21 cellular contexts compared by ENCODE assay signal in genomic region chr11:17477361-17477760, GRCh38. TPM values are rescaled to one million over a fixed set of nuclear protein-coding genes. Genes with fewer than 3 reads are reported as not detected.
"Had no signal": no experiment of that assay in that cellular context is flagged by ENCODE, and none has a peak within 500 bp of the region (broad histone marks: within the 10 kb centered on the region; RNA-seq: fewer than 3 reads in every experiment).

No MANE protein-coding gene starts in this region.

- H3K36me3 ChIP-seq: left lung, neutrophil, spleen, thoracic aorta had no signal

- H3K9me3 ChIP-seq: left lung, neutrophil, SK-N-SH, spleen, thoracic aorta had no signal

- H3K27ac ChIP-seq: epithelial cell of prostate, left lung, neutrophil, parathyroid adenoma, spleen, thoracic aorta had no signal

- H3K4me3 ChIP-seq: left lung, thoracic aorta had no signal

- H3K4me3 Mint-ChIP-seq: activated B cell treated with CpG ODN at 0.5 μM for 24 hours; activated T-cell treated with anti-CD3 and anti-CD28 coated beads, Interleukin-2, amount 50 U/mL, for 4 hours; effector memory CD8-positive, alpha-beta T cell; stimulated activated naive B cell treated with anti-CD40 and anti-IgM and Interleukin-4, amounts not matched to agents 10 μg/mL and 1 μg/mL and 100 μg/mL, for 72 hours had no signal

- H3K79me2 ChIP-seq: parathyroid adenoma had no signal

- H3K4me1 ChIP-seq: parathyroid adenoma had no signal

- H3K9me3 Mint-ChIP-seq: activated B cell treated with CpG ODN at 0.5 μM for 24 hours; activated T-cell treated with anti-CD3 and anti-CD28 coated beads, Interleukin-2, amount 50 U/mL, for 4 hours; effector memory CD8-positive, alpha-beta T cell; stimulated activated naive B cell treated with anti-CD40 and anti-IgM and Interleukin-4, amounts not matched to agents 10 μg/mL and 1 μg/mL and 100 μg/mL, for 72 hours had no signal

- ATAC-seq: effector memory CD8-positive, alpha-beta T cell; left lung; stimulated activated naive B cell treated with anti-CD40 and anti-IgM and Interleukin-4, amounts not matched to agents 10 μg/mL and 1 μg/mL and 100 μg/mL, for 72 hours had no signal

- H2AFZ ChIP-seq: parathyroid adenoma had no signal

- H3K9ac ChIP-seq: parathyroid adenoma, SK-N-SH had no signal

- H3K36me3 Mint-ChIP-seq: stimulated activated naive B cell treated with anti-CD40 and anti-IgM and Interleukin-4, amounts not matched to agents 10 μg/mL and 1 μg/mL and 100 μg/mL, for 72 hours had no signal

- H3K27ac Mint-ChIP-seq: activated B cell treated with CpG ODN at 0.5 μM for 24 hours; effector memory CD8-positive, alpha-beta T cell; stimulated activated naive B cell treated with anti-CD40 and anti-IgM and Interleukin-4, amounts not matched to agents 10 μg/mL and 1 μg/mL and 100 μg/mL, for 72 hours had no signal

- H3K4me1 Mint-ChIP-seq: activated B cell treated with CpG ODN at 0.5 μM for 24 hours had no signal

- DNase-seq: activated B cell treated with CpG ODN at 0.5 μM for 24 hours; activated CD4-positive, alpha-beta T cell treated with anti-CD3 and anti-CD28 coated beads for 4 hours; activated CD8-positive, alpha-beta memory T cell treated with anti-CD3 and anti-CD28 coated beads, Interleukin-2, amount 50 U/mL, for 4 hours; activated naive CD4-positive, alpha-beta T cell treated with anti-CD3 and anti-CD28 coated beads, Interleukin-2, amount 50 U/mL, for 16 hours; activated T-cell treated with anti-CD3 and anti-CD28 coated beads, Interleukin-2, amount 50 U/mL, for 4 hours; amniotic stem cell; effector memory CD8-positive, alpha-beta T cell; hippocampal formation; left lung; mammary epithelial cell; spleen; stimulated activated CD4-positive, alpha-beta T cell treated with anti-CD3 and anti-CD28 coated beads, Interleukin-4, amount 100 ng/mL, for 4 hours; stimulated activated naive B cell treated with anti-CD40 and anti-IgM and Interleukin-4, amounts not matched to agents 10 μg/mL and 1 μg/mL and 100 μg/mL, for 72 hours had no signal

- H3K4me2 ChIP-seq: SK-N-SH had no signal

RNA-seq across cellular contexts. Expression of gene ABCC8, which starts 0.7 kb away (rescaled TPM):
- total RNA-seq: activated B cell treated with CpG ODN at 0.5 μM for 24 hours; activated T-cell treated with anti-CD3 and anti-CD28 coated beads, Interleukin-2, amount 50 U/mL, for 4 hours; dermis microvascular lymphatic vessel endothelial cell; glomerular endothelial cell; kidney epithelial cell had no signal
- polyA plus RNA-seq: mammary epithelial cell had no signal
